ENCODE assay signal across 35 cellular contexts in the genomic region with DNA sequence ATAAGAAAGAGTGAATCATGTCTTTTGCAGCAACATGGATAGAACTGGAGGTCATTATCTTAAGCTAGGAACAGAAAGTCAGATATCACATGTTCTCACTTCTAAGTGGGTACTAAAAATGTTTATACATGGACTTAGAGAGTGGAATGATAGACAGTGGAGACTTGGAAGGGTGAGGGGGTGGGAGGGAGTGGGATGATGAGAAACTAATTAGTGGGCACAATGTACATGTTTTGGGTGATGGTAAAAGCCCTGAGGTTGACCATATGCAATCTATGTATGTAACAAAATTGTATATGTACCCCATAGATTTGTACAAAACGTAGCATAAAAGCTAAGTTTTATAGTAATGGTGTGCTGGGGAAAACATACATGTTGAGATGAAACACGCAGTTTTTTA.
"Had no signal": no experiment of that assay in that cellular context is flagged by ENCODE, and none has a peak within 500 bp of the region (broad histone marks: within the 10 kb centered on the region; RNA-seq: fewer than 3 reads in every experiment).

No MANE protein-coding gene starts in this region.

- H3K27me3 Mint-ChIP-seq: activated B cell treated with CpG ODN at 0.5 μM for 24 hours; activated CD4-positive, alpha-beta memory T cell treated with anti-CD3 and anti-CD28 coated beads for 36 hours; activated CD4-positive, alpha-beta T cell treated with anti-CD3 and anti-CD28 coated beads, Interleukin-2, amount 10 ng/mL, durations not matched to agents 24 days and 14 days; activated CD8-positive, alpha-beta T cell treated with anti-CD3 and anti-CD28 coated beads for 36 hours; activated naive CD8-positive, alpha-beta T cell treated with anti-CD3 and anti-CD28 coated beads for 36 hours; activated T-helper 17 cell treated with anti-CD3 and anti-CD28 coated beads, Interleukin-2, amount 50 U/mL, for 72 hours had no signal

- H3K4me3 Mint-ChIP-seq: activated CD4-positive, alpha-beta memory T cell treated with anti-CD3 and anti-CD28 coated beads for 36 hours; activated CD4-positive, alpha-beta T cell treated with anti-CD3 and anti-CD28 coated beads, Interleukin-2, amount 10 ng/mL, durations not matched to agents 24 days and 14 days; activated CD8-positive, alpha-beta T cell treated with anti-CD3 and anti-CD28 coated beads for 36 hours; activated naive CD4-positive, alpha-beta T cell treated with anti-CD3 and anti-CD28 coated beads for 36 hours; activated naive CD8-positive, alpha-beta T cell treated with anti-CD3 and anti-CD28 coated beads for 36 hours; activated T-cell treated with anti-CD3 and anti-CD28 coated beads, Interleukin-2, amount 50 U/mL, for 4 hours; activated T-cell treated with anti-CD3 and anti-CD28 coated beads, Interleukin-2, amount 50 U/mL, for 72 hours; activated T-helper 1 cell treated with anti-CD3 and anti-CD28 coated beads, Interleukin-12 subunit alpha, Interleukin-12 subunit beta, Interleukin-2, Interleukin-4 antibody, amounts not matched to agents 30 ng/mL and 10 ng/mL and 1 ng/mL, durations not matched to agents 14 hours and 24 hours and 36 hours; activated T-helper 17 cell treated with anti-CD3 and anti-CD28 coated beads, Interleukin-2, amount 50 U/mL, for 72 hours; T-helper 1 cell treated with Interleukin-12 subunit alpha and Interleukin-12 subunit beta and Interleukin-4 antibody, amounts not matched to agents 30 μg/mL and 1 μg/mL, for 36 hours; T-helper 2 cell treated with Interferon-gamma antibody and Interleukin-4, amounts not matched to agents 5 μg/mL and 100 μg/mL, for 36 hours had no signal

- DNase-seq: activated B cell treated with CpG ODN at 0.5 μM for 24 hours; activated CD4-positive, alpha-beta memory T cell treated with anti-CD3 and anti-CD28 coated beads for 36 hours; activated CD4-positive, alpha-beta T cell treated with anti-CD3 and anti-CD28 coated beads for 4 hours; activated CD4-positive, alpha-beta T cell treated with anti-CD3 and anti-CD28 coated beads, Interleukin-2, amount 10 ng/mL, durations not matched to agents 24 days and 14 days; activated CD4-positive, alpha-beta T cell treated with anti-CD3 and anti-CD28 coated beads, Interleukin-2, amount 50 U/mL, for 1 hour; activated CD4-positive, alpha-beta T cell treated with anti-CD3 and anti-CD28 coated beads, Interleukin-2, amount 50 U/mL, for 4 hours; activated CD4-positive, CD25-positive, alpha-beta regulatory T cell treated with anti-CD3 and anti-CD28 coated beads, Interleukin-2, amount 50 U/mL, for 72 hours; activated CD8-positive, alpha-beta memory T cell treated with anti-CD3 and anti-CD28 coated beads, Interleukin-2, amount 50 U/mL, for 4 hours; activated CD8-positive, alpha-beta T cell treated with anti-CD3 and anti-CD28 coated beads for 36 hours; activated effector memory CD4-positive, alpha-beta T cell treated with anti-CD3 and anti-CD28 coated beads, Interleukin-2, amount 50 U/mL, for 16 hours; activated gamma-delta T cell treated with Interleukin-2 at 50 U/mL for 16 hours; activated naive CD4-positive, alpha-beta T cell; activated naive CD4-positive, alpha-beta T cell treated with anti-CD3 and anti-CD28 coated beads for 36 hours; activated naive CD4-positive, alpha-beta T cell treated with anti-CD3 and anti-CD28 coated beads, Interleukin-2, amount 50 U/mL, for 16 hours; activated naive CD8-positive, alpha-beta T cell treated with anti-CD3 and anti-CD28 coated beads for 36 hours; activated T-cell treated with anti-CD3 and anti-CD28 coated beads for 4 hours; activated T-cell treated with anti-CD3 and anti-CD28 coated beads, Interleukin-2, amount 50 U/mL, for 1 hour; activated T-cell treated with anti-CD3 and anti-CD28 coated beads, Interleukin-2, amount 50 U/mL, for 4 hours; activated T-cell treated with anti-CD3 and anti-CD28 coated beads, Interleukin-2, amount 50 U/mL, for 72 hours; adrenal gland; amniotic stem cell; aorta; body of pancreas; brain microvascular endothelial cell; central memory CD4-positive, alpha-beta T cell; cerebellar nuclear complex; T-helper 2 cell; T-helper 9 cell had no signal

- H3K27ac Mint-ChIP-seq: activated CD4-positive, alpha-beta memory T cell treated with anti-CD3 and anti-CD28 coated beads for 36 hours; activated CD4-positive, alpha-beta T cell treated with anti-CD3 and anti-CD28 coated beads, Interleukin-2, amount 10 ng/mL, durations not matched to agents 24 days and 14 days; activated CD8-positive, alpha-beta T cell treated with anti-CD3 and anti-CD28 coated beads for 36 hours; activated naive CD4-positive, alpha-beta T cell treated with anti-CD3 and anti-CD28 coated beads for 36 hours; activated naive CD4-positive, alpha-beta T cell treated with anti-CD3 and anti-CD28 coated beads, Interleukin-2, amount 50 U/mL, for 72 hours; activated naive CD8-positive, alpha-beta T cell treated with anti-CD3 and anti-CD28 coated beads for 36 hours; activated T-cell treated with anti-CD3 and anti-CD28 coated beads, Interleukin-2, amount 50 U/mL, for 72 hours; activated T-helper 1 cell treated with anti-CD3 and anti-CD28 coated beads, Interleukin-12 subunit alpha, Interleukin-12 subunit beta, Interleukin-2, Interleukin-4 antibody, amounts not matched to agents 30 ng/mL and 10 ng/mL and 1 ng/mL, durations not matched to agents 14 hours and 24 hours and 36 hours; activated T-helper 17 cell treated with anti-CD3 and anti-CD28 coated beads, Interleukin-2, amount 50 U/mL, for 72 hours; T-helper 1 cell treated with Interleukin-12 subunit alpha and Interleukin-12 subunit beta and Interleukin-4 antibody, amounts not matched to agents 30 μg/mL and 1 μg/mL, for 36 hours; T-helper 2 cell treated with Interferon-gamma antibody and Interleukin-4, amounts not matched to agents 5 μg/mL and 100 μg/mL, for 36 hours had no signal

- FAIRE-seq: astrocyte, TTC549 had no signal

- H3K36me3 Mint-ChIP-seq: activated CD4-positive, alpha-beta memory T cell treated with anti-CD3 and anti-CD28 coated beads for 36 hours; activated naive CD4-positive, alpha-beta T cell treated with anti-CD3 and anti-CD28 coated beads, Interleukin-2, amount 50 U/mL, for 72 hours had no signal

- ATAC-seq: activated CD8-positive, alpha-beta T cell treated with anti-CD3 and anti-CD28 coated beads for 36 hours; activated naive CD4-positive, alpha-beta T cell treated with anti-CD3 and anti-CD28 coated beads, Interleukin-2, amount 50 U/mL, for 72 hours; activated T-cell treated with anti-CD3 and anti-CD28 coated beads, Interleukin-2, amount 50 U/mL, for 4 hours; activated T-cell treated with anti-CD3 and anti-CD28 coated beads, Interleukin-2, amount 50 U/mL, for 72 hours; activated T-helper 17 cell treated with anti-CD3 and anti-CD28 coated beads, Interleukin-2, amount 50 U/mL, for 72 hours; body of pancreas had no signal

- H3K9me3 Mint-ChIP-seq: activated CD4-positive, alpha-beta memory T cell treated with anti-CD3 and anti-CD28 coated beads for 36 hours; activated CD4-positive, alpha-beta T cell treated with anti-CD3 and anti-CD28 coated beads, Interleukin-2, amount 10 ng/mL, durations not matched to agents 24 days and 14 days; activated CD8-positive, alpha-beta T cell treated with anti-CD3 and anti-CD28 coated beads for 36 hours; activated naive CD4-positive, alpha-beta T cell treated with anti-CD3 and anti-CD28 coated beads for 36 hours; activated naive CD4-positive, alpha-beta T cell treated with anti-CD3 and anti-CD28 coated beads, Interleukin-2, amount 50 U/mL, for 72 hours; activated naive CD8-positive, alpha-beta T cell treated with anti-CD3 and anti-CD28 coated beads for 36 hours; activated T-cell treated with anti-CD3 and anti-CD28 coated beads, Interleukin-2, amount 50 U/mL, for 4 hours; activated T-cell treated with anti-CD3 and anti-CD28 coated beads, Interleukin-2, amount 50 U/mL, for 72 hours; activated T-helper 1 cell treated with anti-CD3 and anti-CD28 coated beads, Interleukin-12 subunit alpha, Interleukin-12 subunit beta, Interleukin-2, Interleukin-4 antibody, amounts not matched to agents 30 ng/mL and 10 ng/mL and 1 ng/mL, durations not matched to agents 14 hours and 24 hours and 36 hours; activated T-helper 17 cell treated with anti-CD3 and anti-CD28 coated beads, Interleukin-2, amount 50 U/mL, for 72 hours; T-helper 1 cell treated with Interleukin-12 subunit alpha and Interleukin-12 subunit beta and Interleukin-4 antibody, amounts not matched to agents 30 μg/mL and 1 μg/mL, for 36 hours; T-helper 2 cell treated with Interferon-gamma antibody and Interleukin-4, amounts not matched to agents 5 μg/mL and 100 μg/mL, for 36 hours had no signal
